In the genomic region with DNA sequence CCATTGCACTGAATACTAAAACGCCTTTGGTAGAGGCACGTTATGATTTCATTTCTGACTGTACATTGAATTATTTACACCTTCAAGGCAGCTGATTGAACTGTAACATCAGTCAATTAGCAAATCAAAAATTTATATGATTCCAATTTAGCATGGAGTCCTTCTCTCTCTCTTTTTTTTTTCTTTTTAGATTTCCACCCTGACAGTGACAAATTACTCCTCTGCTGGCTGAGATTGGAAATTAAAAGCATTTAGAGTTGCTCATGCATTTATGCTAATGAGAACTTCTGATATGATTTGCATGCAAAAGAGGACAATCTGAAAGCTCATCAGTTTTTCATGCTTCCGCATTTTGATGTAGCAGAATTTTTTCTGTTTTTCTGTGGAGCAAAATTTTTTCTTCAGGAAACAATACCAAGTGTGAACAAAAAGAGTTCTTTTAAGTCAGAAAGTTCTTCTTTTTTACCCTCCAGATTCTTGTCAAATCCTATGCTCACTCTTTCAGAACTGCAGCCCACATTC, we compare ENCODE assay signal across 2 cellular contexts.
TF ChIP-seq lines count a peak whose summit lies in the region.

No MANE protein-coding gene starts in this region.

TF ChIP-seq in GM23338, 12 proteins besides CTCF, POLR2A, EP300 and RAD21 (continued from another document and continues in another):
- TF ChIP-seq, protein P1, sequence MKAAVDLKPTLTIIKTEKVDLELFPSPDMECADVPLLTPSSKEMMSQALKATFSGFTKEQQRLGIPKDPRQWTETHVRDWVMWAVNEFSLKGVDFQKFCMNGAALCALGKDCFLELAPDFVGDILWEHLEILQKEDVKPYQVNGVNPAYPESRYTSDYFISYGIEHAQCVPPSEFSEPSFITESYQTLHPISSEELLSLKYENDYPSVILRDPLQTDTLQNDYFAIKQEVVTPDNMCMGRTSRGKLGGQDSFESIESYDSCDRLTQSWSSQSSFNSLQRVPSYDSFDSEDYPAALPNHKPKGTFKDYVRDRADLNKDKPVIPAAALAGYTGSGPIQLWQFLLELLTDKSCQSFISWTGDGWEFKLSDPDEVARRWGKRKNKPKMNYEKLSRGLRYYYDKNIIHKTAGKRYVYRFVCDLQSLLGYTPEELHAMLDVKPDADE (IDR thresholded peaks at IDR 0.05): no peak
- TF ChIP-seq JUNB (IDR thresholded peaks at IDR 0.05; ENCODE audit: unreplicated experiment) (no peak), POLR2AphosphoS5 (IDR thresholded peaks at IDR 0.05; ENCODE audit: low read depth) (no peak), STAT1 (IDR thresholded peaks at IDR 0.05; ENCODE audit: unreplicated experiment) (no peak), EZH2phosphoT487 (IDR thresholded peaks at IDR 0.05; ENCODE audit: unreplicated experiment) (no peak), CREB1 (CRISPR knock-in tag; IDR thresholded peaks at IDR 0.05; ENCODE audit: low read depth) (no peak), ZNF331 (CRISPR knock-in tag; IDR thresholded peaks at IDR 0.05; ENCODE audit: low read depth) (no peak)
- TF ChIP-seq, protein P2, sequence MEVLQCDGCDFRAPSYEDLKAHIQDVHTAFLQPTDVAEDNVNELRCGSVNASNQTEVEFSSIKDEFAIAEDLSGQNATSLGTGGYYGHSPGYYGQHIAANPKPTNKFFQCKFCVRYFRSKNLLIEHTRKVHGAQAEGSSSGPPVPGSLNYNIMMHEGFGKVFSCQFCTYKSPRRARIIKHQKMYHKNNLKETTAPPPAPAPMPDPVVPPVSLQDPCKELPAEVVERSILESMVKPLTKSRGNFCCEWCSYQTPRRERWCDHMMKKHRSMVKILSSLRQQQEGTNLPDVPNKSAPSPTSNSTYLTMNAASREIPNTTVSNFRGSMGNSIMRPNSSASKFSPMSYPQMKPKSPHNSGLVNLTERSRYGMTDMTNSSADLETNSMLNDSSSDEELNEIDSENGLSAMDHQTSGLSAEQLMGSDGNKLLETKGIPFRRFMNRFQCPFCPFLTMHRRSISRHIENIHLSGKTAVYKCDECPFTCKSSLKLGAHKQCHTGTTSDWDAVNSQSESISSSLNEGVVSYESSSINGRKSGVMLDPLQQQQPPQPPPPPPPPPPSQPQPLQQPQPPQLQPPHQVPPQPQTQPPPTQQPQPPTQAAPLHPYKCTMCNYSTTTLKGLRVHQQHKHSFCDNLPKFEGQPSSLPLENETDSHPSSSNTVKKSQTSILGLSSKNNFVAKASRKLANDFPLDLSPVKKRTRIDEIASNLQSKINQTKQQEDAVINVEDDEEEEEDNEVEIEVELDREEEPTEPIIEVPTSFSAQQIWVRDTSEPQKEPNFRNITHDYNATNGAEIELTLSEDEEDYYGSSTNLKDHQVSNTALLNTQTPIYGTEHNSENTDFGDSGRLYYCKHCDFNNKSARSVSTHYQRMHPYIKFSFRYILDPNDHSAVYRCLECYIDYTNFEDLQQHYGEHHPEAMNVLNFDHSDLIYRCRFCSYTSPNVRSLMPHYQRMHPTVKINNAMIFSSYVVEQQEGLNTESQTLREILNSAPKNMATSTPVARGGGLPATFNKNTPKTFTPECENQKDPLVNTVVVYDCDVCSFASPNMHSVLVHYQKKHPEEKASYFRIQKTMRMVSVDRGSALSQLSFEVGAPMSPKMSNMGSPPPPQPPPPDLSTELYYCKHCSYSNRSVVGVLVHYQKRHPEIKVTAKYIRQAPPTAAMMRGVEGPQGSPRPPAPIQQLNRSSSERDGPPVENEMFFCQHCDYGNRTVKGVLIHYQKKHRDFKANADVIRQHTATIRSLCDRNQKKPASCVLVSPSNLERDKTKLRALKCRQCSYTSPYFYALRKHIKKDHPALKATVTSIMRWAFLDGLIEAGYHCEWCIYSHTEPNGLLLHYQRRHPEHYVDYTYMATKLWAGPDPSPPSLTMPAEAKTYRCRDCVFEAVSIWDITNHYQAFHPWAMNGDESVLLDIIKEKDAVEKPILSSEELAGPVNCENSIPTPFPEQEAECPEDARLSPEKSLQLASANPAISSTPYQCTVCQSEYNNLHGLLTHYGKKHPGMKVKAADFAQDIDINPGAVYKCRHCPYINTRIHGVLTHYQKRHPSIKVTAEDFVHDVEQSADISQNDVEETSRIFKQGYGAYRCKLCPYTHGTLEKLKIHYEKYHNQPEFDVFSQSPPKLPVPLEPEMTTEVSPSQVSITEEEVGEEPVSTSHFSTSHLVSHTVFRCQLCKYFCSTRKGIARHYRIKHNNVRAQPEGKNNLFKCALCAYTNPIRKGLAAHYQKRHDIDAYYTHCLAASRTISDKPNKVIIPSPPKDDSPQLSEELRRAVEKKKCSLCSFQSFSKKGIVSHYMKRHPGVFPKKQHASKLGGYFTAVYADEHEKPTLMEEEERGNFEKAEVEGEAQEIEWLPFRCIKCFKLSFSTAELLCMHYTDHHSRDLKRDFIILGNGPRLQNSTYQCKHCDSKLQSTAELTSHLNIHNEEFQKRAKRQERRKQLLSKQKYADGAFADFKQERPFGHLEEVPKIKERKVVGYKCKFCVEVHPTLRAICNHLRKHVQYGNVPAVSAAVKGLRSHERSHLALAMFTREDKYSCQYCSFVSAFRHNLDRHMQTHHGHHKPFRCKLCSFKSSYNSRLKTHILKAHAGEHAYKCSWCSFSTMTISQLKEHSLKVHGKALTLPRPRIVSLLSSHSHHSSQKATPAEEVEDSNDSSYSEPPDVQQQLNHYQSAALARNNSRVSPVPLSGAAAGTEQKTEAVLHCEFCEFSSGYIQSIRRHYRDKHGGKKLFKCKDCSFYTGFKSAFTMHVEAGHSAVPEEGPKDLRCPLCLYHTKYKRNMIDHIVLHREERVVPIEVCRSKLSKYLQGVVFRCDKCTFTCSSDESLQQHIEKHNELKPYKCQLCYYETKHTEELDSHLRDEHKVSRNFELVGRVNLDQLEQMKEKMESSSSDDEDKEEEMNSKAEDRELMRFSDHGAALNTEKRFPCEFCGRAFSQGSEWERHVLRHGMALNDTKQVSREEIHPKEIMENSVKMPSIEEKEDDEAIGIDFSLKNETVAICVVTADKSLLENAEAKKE (CRISPR knock-in tag; IDR thresholded peaks at IDR 0.05): no peak
- TF ChIP-seq, protein P3, sequence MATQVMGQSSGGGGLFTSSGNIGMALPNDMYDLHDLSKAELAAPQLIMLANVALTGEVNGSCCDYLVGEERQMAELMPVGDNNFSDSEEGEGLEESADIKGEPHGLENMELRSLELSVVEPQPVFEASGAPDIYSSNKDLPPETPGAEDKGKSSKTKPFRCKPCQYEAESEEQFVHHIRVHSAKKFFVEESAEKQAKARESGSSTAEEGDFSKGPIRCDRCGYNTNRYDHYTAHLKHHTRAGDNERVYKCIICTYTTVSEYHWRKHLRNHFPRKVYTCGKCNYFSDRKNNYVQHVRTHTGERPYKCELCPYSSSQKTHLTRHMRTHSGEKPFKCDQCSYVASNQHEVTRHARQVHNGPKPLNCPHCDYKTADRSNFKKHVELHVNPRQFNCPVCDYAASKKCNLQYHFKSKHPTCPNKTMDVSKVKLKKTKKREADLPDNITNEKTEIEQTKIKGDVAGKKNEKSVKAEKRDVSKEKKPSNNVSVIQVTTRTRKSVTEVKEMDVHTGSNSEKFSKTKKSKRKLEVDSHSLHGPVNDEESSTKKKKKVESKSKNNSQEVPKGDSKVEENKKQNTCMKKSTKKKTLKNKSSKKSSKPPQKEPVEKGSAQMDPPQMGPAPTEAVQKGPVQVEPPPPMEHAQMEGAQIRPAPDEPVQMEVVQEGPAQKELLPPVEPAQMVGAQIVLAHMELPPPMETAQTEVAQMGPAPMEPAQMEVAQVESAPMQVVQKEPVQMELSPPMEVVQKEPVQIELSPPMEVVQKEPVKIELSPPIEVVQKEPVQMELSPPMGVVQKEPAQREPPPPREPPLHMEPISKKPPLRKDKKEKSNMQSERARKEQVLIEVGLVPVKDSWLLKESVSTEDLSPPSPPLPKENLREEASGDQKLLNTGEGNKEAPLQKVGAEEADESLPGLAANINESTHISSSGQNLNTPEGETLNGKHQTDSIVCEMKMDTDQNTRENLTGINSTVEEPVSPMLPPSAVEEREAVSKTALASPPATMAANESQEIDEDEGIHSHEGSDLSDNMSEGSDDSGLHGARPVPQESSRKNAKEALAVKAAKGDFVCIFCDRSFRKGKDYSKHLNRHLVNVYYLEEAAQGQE (IDR thresholded peaks at IDR 0.05; ENCODE audit: unreplicated experiment): no peak

TF ChIP-seq in K562, 482 proteins besides CTCF, POLR2A, EP300 and RAD21 (continued from another document):
- TF ChIP-seq, protein P4, sequence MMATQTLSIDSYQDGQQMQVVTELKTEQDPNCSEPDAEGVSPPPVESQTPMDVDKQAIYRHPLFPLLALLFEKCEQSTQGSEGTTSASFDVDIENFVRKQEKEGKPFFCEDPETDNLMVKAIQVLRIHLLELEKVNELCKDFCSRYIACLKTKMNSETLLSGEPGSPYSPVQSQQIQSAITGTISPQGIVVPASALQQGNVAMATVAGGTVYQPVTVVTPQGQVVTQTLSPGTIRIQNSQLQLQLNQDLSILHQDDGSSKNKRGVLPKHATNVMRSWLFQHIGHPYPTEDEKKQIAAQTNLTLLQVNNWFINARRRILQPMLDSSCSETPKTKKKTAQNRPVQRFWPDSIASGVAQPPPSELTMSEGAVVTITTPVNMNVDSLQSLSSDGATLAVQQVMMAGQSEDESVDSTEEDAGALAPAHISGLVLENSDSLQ (IDR thresholded peaks at IDR 0.05): peak; percentile 52
- TF ChIP-seq SNIP1 (IDR thresholded peaks at IDR 0.05; ENCODE audit: low read depth): no peak
TF ChIP-seq in K562: peak in this region for 2.
